In the genomic region with DNA sequence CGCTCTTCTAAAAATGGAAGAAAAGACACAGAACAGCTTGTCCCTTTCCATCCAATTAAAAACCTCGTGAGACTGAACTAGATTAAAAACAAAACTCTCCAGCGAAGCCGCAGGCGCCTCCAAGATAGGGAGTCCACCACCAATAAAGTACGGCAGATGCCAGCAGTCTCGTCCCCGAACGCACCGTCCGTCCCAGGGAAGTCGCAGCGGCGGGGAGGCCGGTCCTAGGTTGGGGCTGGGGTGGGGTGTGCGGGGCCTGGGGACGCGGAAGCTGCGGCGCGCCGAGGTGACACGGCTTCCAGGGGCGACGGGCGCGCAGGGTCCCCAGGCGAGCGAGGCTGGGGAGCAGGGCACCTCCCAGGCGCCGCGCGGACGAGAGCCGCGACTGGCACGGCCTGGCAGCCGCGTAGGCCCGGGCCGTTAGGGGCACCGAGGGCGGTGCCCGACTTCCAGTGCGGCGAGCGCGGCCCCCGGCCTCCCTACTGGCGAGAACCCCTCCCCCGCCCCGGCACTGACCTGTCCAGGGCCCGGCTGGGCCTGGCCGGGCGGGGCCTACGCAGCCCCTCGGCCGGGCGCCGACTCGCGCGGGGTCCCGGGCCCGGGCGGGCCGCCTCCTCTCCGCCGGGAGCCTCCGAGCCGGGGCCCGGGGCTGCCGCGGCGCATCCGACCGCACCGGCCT, we compare ENCODE assay signal across 9 cellular contexts. TPM values are rescaled to one million over a fixed set of nuclear protein-coding genes. Genes with fewer than 3 reads are reported as not detected.
DNase-seq lines count a peak whose midpoint lies in the region; ATAC-seq and TF ChIP-seq lines count a peak whose summit lies in the region.
"Had no signal": no experiment of that assay in that cellular context is flagged by ENCODE, and none has a peak within 500 bp of the region (broad histone marks: within the 10 kb centered on the region; RNA-seq: fewer than 3 reads in every experiment).

No MANE protein-coding gene starts in this region.

- no peaks in the 10 kb centered on the region for H3K27me3 Mint-ChIP-seq in activated CD8-positive, alpha-beta T cell treated with anti-CD3 and anti-CD28 coated beads for 36 hours
- H3K27me3 Mint-ChIP-seq in endodermal cell (ENCODE audit: insufficient read depth) = peaks cover 77% of the 10 kb centered on the region
- no peaks in the 10 kb centered on the region for H3K27me3 Mint-ChIP-seq in naive B cell
- no peaks in the 10 kb centered on the region for H3K27me3 Mint-ChIP-seq in stimulated activated naive CD8-positive, alpha-beta T cell treated with anti-CD3 and anti-CD28 coated beads, Interleukin-15, amount 100 ng/mL, for 72 hours

- CTCF ChIA-PET in activated CD8-positive, alpha-beta T cell treated with anti-CD3 and anti-CD28 coated beads for 36 hours (lab: Charles Lee) = no interaction called here

- H3K4me3 Mint-ChIP-seq in activated CD8-positive, alpha-beta T cell treated with anti-CD3 and anti-CD28 coated beads for 36 hours = peak overlapping the region; percentile 82
- peak overlapping the region; percentile 77 for H3K4me3 Mint-ChIP-seq in endodermal cell
- H3K4me3 Mint-ChIP-seq in naive B cell = peak overlapping the region; percentile 71 to 97 (median 94)
- peak overlapping the region; percentile 84 to 95 for H3K4me3 Mint-ChIP-seq in stimulated activated naive CD8-positive, alpha-beta T cell treated with anti-CD3 and anti-CD28 coated beads, Interleukin-15, amount 100 ng/mL, for 72 hours

- peak overlapping the region; percentile 87 for H3K4me3 ChIP-seq in GM12864 (ENCODE audit: low read depth, low read length)
- peak overlapping the region; percentile 91 for H3K4me3 ChIP-seq in Loucy (ENCODE audit: low read length, poor library complexity, severe bottlenecking)
- H3K4me3 ChIP-seq in endodermal cell (ENCODE audit: low read length) = peak overlapping the region; percentile 95

- POLR2A ChIA-PET in activated CD8-positive, alpha-beta T cell treated with anti-CD3 and anti-CD28 coated beads for 36 hours (lab: Charles Lee) = interaction anchor here (0.6 to 2.4 kb wide), 6 partner anchors 10 to 249 kb away, joined by 3 to 6 read pairs (median 4); no protein-coding TSS in a partner anchor

- H3K9me3 ChIP-seq in Loucy (ENCODE audit: insufficient read depth, low read depth, low read length) = no peaks in the 10 kb centered on the region
- no peaks in the 10 kb centered on the region for H3K9me3 ChIP-seq in endodermal cell (ENCODE audit: control insufficient read depth, low read length)

- H3K27ac Mint-ChIP-seq in activated CD8-positive, alpha-beta T cell treated with anti-CD3 and anti-CD28 coated beads for 36 hours = peak overlapping the region; percentile 94
- H3K27ac Mint-ChIP-seq in endodermal cell (no peak overlapping the region), naive B cell (peak overlapping the region in 5 of 6 donors; percentile 5 to 94 (median 82))
- H3K27ac Mint-ChIP-seq in stimulated activated naive CD8-positive, alpha-beta T cell treated with anti-CD3 and anti-CD28 coated beads, Interleukin-15, amount 100 ng/mL, for 72 hours = peak overlapping the region; percentile 91 to 95

- intact Hi-C loops in activated CD8-positive, alpha-beta T cell treated with anti-CD3 and anti-CD28 coated beads for 36 hours (cut with micrococcal nuclease) = no loop called here

- no peak for DNase-seq in GM12864 (ENCODE audit: low read depth)
- peak; percentile 56 for DNase-seq in activated CD8-positive, alpha-beta T cell treated with anti-CD3 and anti-CD28 coated beads for 36 hours
- DNase-seq in endodermal cell = peak; percentile 81
- DNase-seq in naive B cell = peak; percentile 39
- DNase-seq in stimulated activated naive CD8-positive, alpha-beta T cell treated with anti-CD3 and anti-CD28 coated beads, Interleukin-15, amount 100 ng/mL, for 72 hours = peak; percentile 57 to 65
- DNase-seq in NCI-H187 (lab: John Stamatoyannopoulos, UW) = no peak

- H3K4me2 ChIP-seq in Loucy (ENCODE audit: low read depth, low read length, poor library complexity, severe bottlenecking) = peak overlapping the region; percentile 92

- H3K9me3 Mint-ChIP-seq in activated CD8-positive, alpha-beta T cell treated with anti-CD3 and anti-CD28 coated beads for 36 hours = no peaks in the 10 kb centered on the region
- H3K9me3 Mint-ChIP-seq in endodermal cell (no peaks in the 10 kb centered on the region), naive B cell (no peaks in the 10 kb centered on the region)
- H3K9me3 Mint-ChIP-seq in stimulated activated naive CD8-positive, alpha-beta T cell treated with anti-CD3 and anti-CD28 coated beads, Interleukin-15, amount 100 ng/mL, for 72 hours = no peaks in the 10 kb centered on the region

- H4K20me1 ChIP-seq in Loucy (ENCODE audit: insufficient read depth, low read length, poor library complexity, severe bottlenecking) = peaks cover 48% of the 10 kb centered on the region

- peak overlapping the region; percentile 66 for H3K27ac ChIP-seq in endodermal cell (ENCODE audit: low read depth, low read length)

- peaks cover 57% of the 10 kb centered on the region for H3K4me1 ChIP-seq in Loucy (ENCODE audit: insufficient read depth, low read length, poor library complexity, severe bottlenecking)
- peaks cover 20% of the 10 kb centered on the region for H3K4me1 ChIP-seq in endodermal cell (ENCODE audit: control insufficient read depth, insufficient read depth, low read length)

- H3K36me3 ChIP-seq in Loucy (ENCODE audit: insufficient read depth, low read length) (no peaks in the 10 kb centered on the region), endodermal cell (ENCODE audit: control insufficient read depth, insufficient read depth, low read length) (peaks cover 19% of the 10 kb centered on the region)

- 0% methylated on average over 25 to 77 of the region's 78 CpGs for WGBS in endodermal cell (ENCODE audit: insufficient coverage in 1 of 2, insufficient read length in 1 of 2), 2 experiments

- TF ChIP-seq CTCF in GM12864 (IDR thresholded peaks at IDR 0.05; ENCODE audit: low read depth, low read length, missing control alignments) (no peak), Loucy (conservative IDR thresholded peaks at IDR 0.05; ENCODE audit: low read length) (no peak), endodermal cell (conservative IDR thresholded peaks at IDR 0.05) (no peak)
- TF ChIP-seq CTCF in activated CD8-positive, alpha-beta T cell treated with anti-CD3 and anti-CD28 coated beads for 36 hours (IDR thresholded peaks at IDR 0.05) = no peak

- ATAC-seq in GM21825 (IDR thresholded peaks at IDR 0.05; ENCODE audit: unreplicated experiment) (peak; percentile 30), naive B cell (ENCODE audit: low read depth in 2 of 2) (peak; percentile 38 to 40)
- peak; percentile 49 for ATAC-seq in activated CD8-positive, alpha-beta T cell treated with anti-CD3 and anti-CD28 coated beads for 36 hours
- peak; percentile 71 for ATAC-seq in stimulated activated naive CD8-positive, alpha-beta T cell treated with anti-CD3 and anti-CD28 coated beads, Interleukin-15, amount 100 ng/mL, for 72 hours

- H3K9ac ChIP-seq in Loucy (ENCODE audit: low read depth, low read length, poor library complexity, severe bottlenecking) = peak overlapping the region; percentile 90
- H3K9ac ChIP-seq in endodermal cell (ENCODE audit: extremely low read depth, low read length, poor library complexity, severe bottlenecking) = peak overlapping the region; percentile 66

- H3K79me2 ChIP-seq in Loucy (ENCODE audit: insufficient read depth, low read length) = peaks cover 73% of the 10 kb centered on the region

- peaks cover 48% of the 10 kb centered on the region for H3K4me1 Mint-ChIP-seq in activated CD8-positive, alpha-beta T cell treated with anti-CD3 and anti-CD28 coated beads for 36 hours (ENCODE audit: low read depth)
- peaks cover 33% of the 10 kb centered on the region for H3K4me1 Mint-ChIP-seq in endodermal cell
- peaks cover 33 to 40% (median 33%) of the 10 kb centered on the region in 3 donors for H3K4me1 Mint-ChIP-seq in naive B cell
- peaks cover 52% of the 10 kb centered on the region for H3K4me1 Mint-ChIP-seq in stimulated activated naive CD8-positive, alpha-beta T cell treated with anti-CD3 and anti-CD28 coated beads, Interleukin-15, amount 100 ng/mL, for 72 hours

- H3F3A ChIP-seq in Loucy (ENCODE audit: low read depth) = no peaks in the 10 kb centered on the region

- H2AFZ ChIP-seq in Loucy (ENCODE audit: low read length) = peak overlapping the region; percentile 14; the same call in 1 of the 2 replicates

- H3K9me2 ChIP-seq in Loucy (replicated peaks; ENCODE audit: low read depth, low read length) = no peaks in the 10 kb centered on the region

- H3K36me3 Mint-ChIP-seq in activated CD8-positive, alpha-beta T cell treated with anti-CD3 and anti-CD28 coated beads for 36 hours (ENCODE audit: low read depth) = peaks cover 28% of the 10 kb centered on the region
- H3K36me3 Mint-ChIP-seq in endodermal cell (ENCODE audit: low read depth) = peaks cover 5% of the 10 kb centered on the region
- H3K36me3 Mint-ChIP-seq in naive B cell = no peaks in the 10 kb centered on the region

- no peaks in the 10 kb centered on the region for H3K27me3 ChIP-seq in Loucy (ENCODE audit: insufficient read depth, low read length, poor library complexity, severe bottlenecking)
- peaks cover 26% of the 10 kb centered on the region for H3K27me3 ChIP-seq in endodermal cell (ENCODE audit: control insufficient read depth, insufficient read depth, low read length, poor library complexity, severe bottlenecking)

RNA-seq across cellular contexts. Expression of a gene that starts 28.3 kb away (rescaled TPM):
- not detected for total RNA-seq in activated CD8-positive, alpha-beta T cell treated with anti-CD3 and anti-CD28 coated beads for 36 hours
- total RNA-seq in endodermal cell = not detected
- not detected for polyA plus RNA-seq in endodermal cell (2013, experiment 1 of 2)
- polyA plus RNA-seq in endodermal cell (2013, experiment 2 of 2) = not detected
- not detected for polyA plus RNA-seq in naive B cell (ENCODE audit: low read depth in 6 of 6)
- total RNA-seq: renal cortical epithelial cell had no signal

Comparison
In these comparisons a context has a peak if more than half of its experiments do, and no peak if none do; other contexts are left out.
1. DNase-seq: peak in activated CD8-positive, alpha-beta T cell treated with anti-CD3 and anti-CD28 coated beads for 36 hours (single experiment), endodermal cell (single experiment), naive B cell (single experiment) and stimulated activated naive CD8-positive, alpha-beta T cell treated with anti-CD3 and anti-CD28 coated beads, Interleukin-15, amount 100 ng/mL, for 72 hours (2 of 2); none in GM12864 (single experiment) and NCI-H187 (0 of 2).
2. Peak in every context shown above with its lines, with median percentiles within 50 percentile points of each other: H3K4me3 ChIP-seq, ATAC-seq and H3K4me3 Mint-ChIP-seq.